Comparison of ENCODE assay signal across 17 cellular contexts in genomic region chr19:55376381-55376933, GRCh38. TPM values are rescaled to one million over a fixed set of nuclear protein-coding genes. Genes with fewer than 3 reads are reported as not detected.
A peak's percentile ranks its signal among the peaks of the same experiment; 100 is the strongest.
DNase-seq lines count a peak whose midpoint lies in the region; ATAC-seq and TF ChIP-seq lines count a peak whose summit lies in the region.
"Had no signal": no experiment of that assay in that cellular context is flagged by ENCODE, and none has a peak within 500 bp of the region (broad histone marks: within the 10 kb centered on the region; RNA-seq: fewer than 3 reads in every experiment).

TSS of gene TMEM190 (plus strand) at chr19:55376826. CDS start at chr19:55376854, 28 bp downstream.

- H3K9me3 ChIP-seq in H9 (ENCODE audit: control insufficient read depth, low read depth, low read length) (no peaks in the 10 kb centered on the region), PC-3 (ENCODE audit: low read length) (no peaks in the 10 kb centered on the region), hepatocyte (ENCODE audit: low read depth) (no peaks in the 10 kb centered on the region), neuronal stem cell (replicated peaks in 1 of 2; ENCODE audit: control insufficient read depth in 2 of 2, insufficient read depth in 1 of 2, low read depth in 1 of 2, low read length in 2 of 2) (no peaks in the 10 kb centered on the region)
- H3K9me3 ChIP-seq: ascending aorta had no signal

- DNase-seq in H9 (peak; percentile 71), PC-3 (no peak), hepatocyte (ENCODE audit: low spot score) (no peak), neuronal stem cell (ENCODE audit: low spot score) (no peak), globus pallidus (ENCODE audit: low spot score) (no peak)
- DNase-seq: activated CD4-positive, alpha-beta memory T cell treated with anti-CD3 and anti-CD28 coated beads for 36 hours; dermis blood vessel endothelial cell; GOT3; kidney glomerular epithelial cell; NCI-H1048; NCI-H446; stimulated activated naive CD8-positive, alpha-beta T cell treated with anti-CD3 and anti-CD28 coated beads, Interleukin-15, amount 100 ng/mL, for 72 hours had no signal

- H3K4ac ChIP-seq in H9 (ENCODE audit: low read depth, low read length) (no peak within 1 kb of the TSS), neuronal stem cell (ENCODE audit: low read length) (peak within 1 kb of the TSS; percentile 95)

- H3K23ac ChIP-seq in H9 (ENCODE audit: insufficient read length, low read depth, low read length) (no peak within 1 kb of the TSS), neuronal stem cell (ENCODE audit: low read depth, low read length, poor library complexity) (peak within 1 kb of the TSS; percentile 80)

- H2BK15ac ChIP-seq in H9 (ENCODE audit: low read depth, low read length) (no peak within 1 kb of the TSS), neuronal stem cell (ENCODE audit: low read length) (peak within 1 kb of the TSS; percentile 89)

- H3K4me1 ChIP-seq in H9 (ENCODE audit: insufficient read depth, low read length) (no peaks in the 10 kb centered on the region; the same call in 1 of the 2 replicates), PC-3 (ENCODE audit: insufficient read depth, low read length) (peaks cover 30% of the 10 kb centered on the region), hepatocyte (ENCODE audit: insufficient read depth) (peaks cover 31% of the 10 kb centered on the region), neuronal stem cell (ENCODE audit: control insufficient read depth in 2 of 2, insufficient read depth in 1 of 2, low read depth in 1 of 2, low read length in 2 of 2) (peaks cover 36 to 43% of the 10 kb centered on the region in 2 donors)
- H3K4me1 ChIP-seq: ascending aorta had no signal

- H3K18ac ChIP-seq in H9 (ENCODE audit: insufficient read length, low read depth, low read length) (peak within 1 kb of the TSS; percentile 84), neuronal stem cell (ENCODE audit: low read length) (peak within 1 kb of the TSS; percentile 98)

- no peaks in the 10 kb centered on the region for H3K9me3 Mint-ChIP-seq in H9
- H3K9me3 Mint-ChIP-seq: activated CD4-positive, alpha-beta memory T cell treated with anti-CD3 and anti-CD28 coated beads for 36 hours; stimulated activated naive CD8-positive, alpha-beta T cell treated with anti-CD3 and anti-CD28 coated beads, Interleukin-15, amount 100 ng/mL, for 72 hours had no signal

- H3K14ac ChIP-seq in H9 (ENCODE audit: insufficient read depth, low read length) (peak within 1 kb of the TSS; percentile 75), neuronal stem cell (ENCODE audit: low read length) (peak within 1 kb of the TSS; percentile 96)

- H2BK20ac ChIP-seq in H9 (ENCODE audit: low read depth, low read length, poor library complexity, severe bottlenecking), result no peak within 1 kb of the TSS

- no CpG with 5 or more reads among the region's 18 CpGs for WGBS in H9 (ENCODE audit: extremely low coverage, insufficient read length, low lambda C conversion rate)
- WGBS in hepatocyte (ENCODE audit: low lambda C conversion rate, missing lambda C conversion rate), result 52% methylated on average over 18 of the region's 18 CpGs
- WGBS in neuronal stem cell (ENCODE audit: extremely low coverage in 2 of 2, insufficient read length in 2 of 2, insufficient replicate concordance in 1 of 2), 2 donors, result no CpG with 5 or more reads among the region's 18 CpGs

- no peak within 1 kb of the TSS for H3K9ac ChIP-seq in H9 (ENCODE audit: extremely low read depth, insufficient read length, low read length)
- H3K9ac ChIP-seq in PC-3 (ENCODE audit: low read length), result no peak within 1 kb of the TSS
- H3K9ac ChIP-seq in neuronal stem cell (ENCODE audit: low read depth, low read length, poor library complexity), result peak within 1 kb of the TSS; percentile 90

- POLR2A ChIA-PET in PC-3 (lab: Charles Lee; ENCODE audit: unreplicated experiment), result interaction anchor here (0.7 kb wide), 1 partner anchor 1185 kb away, joined by 25 read pairs; no protein-coding TSS in a partner anchor

- H2AFZ ChIP-seq in H9 (ENCODE audit: low read length), result no peak within 1 kb of the TSS
- H2AFZ ChIP-seq in PC-3 (ENCODE audit: low read length), result no peak within 1 kb of the TSS
- no peak within 1 kb of the TSS for H2AFZ ChIP-seq in hepatocyte
- peak within 1 kb of the TSS; percentile 64 for H2AFZ ChIP-seq in neuronal stem cell (ENCODE audit: low read length)

- no peak within 1 kb of the TSS for H4K91ac ChIP-seq in H9 (ENCODE audit: insufficient read length, low read depth, low read length)
- peak within 1 kb of the TSS; percentile 43 for H4K91ac ChIP-seq in neuronal stem cell (ENCODE audit: low read depth, low read length, poor library complexity)

- peak within 1 kb of the TSS; percentile 50 for H3K4me2 ChIP-seq in H9 (ENCODE audit: insufficient read depth, insufficient read length, low read length)
- no peak within 1 kb of the TSS for H3K4me2 ChIP-seq in PC-3 (ENCODE audit: low read length)
- peak within 1 kb of the TSS; percentile 59 for H3K4me2 ChIP-seq in hepatocyte
- peak within 1 kb of the TSS; percentile 37 for H3K4me2 ChIP-seq in neuronal stem cell (ENCODE audit: insufficient read depth, low read length, poor library complexity, severe bottlenecking)

- no peak within 1 kb of the TSS for H3K56ac ChIP-seq in H9 (ENCODE audit: insufficient read length, low read depth, low read length)

- H4K20me1 ChIP-seq in H9 (ENCODE audit: control insufficient read depth, insufficient read depth, insufficient read length), result no peaks in the 10 kb centered on the region
- no peaks in the 10 kb centered on the region for H4K20me1 ChIP-seq in PC-3 (ENCODE audit: low read length)
- H4K20me1 ChIP-seq in hepatocyte (ENCODE audit: insufficient read depth, poor library complexity, severe bottlenecking), result no peaks in the 10 kb centered on the region

- peak within 1 kb of the TSS in 2 of 3 experiments; percentile 82 to 90; a peak in 4 of 7 replicates for H3K27ac Mint-ChIP-seq in H9
- H3K27ac Mint-ChIP-seq: activated CD4-positive, alpha-beta memory T cell treated with anti-CD3 and anti-CD28 coated beads for 36 hours; stimulated activated naive CD8-positive, alpha-beta T cell treated with anti-CD3 and anti-CD28 coated beads, Interleukin-15, amount 100 ng/mL, for 72 hours had no signal

- BruUV-seq in PC-3 (replicated peaks; lab: Mats Ljungman, UMichigan), result no TSS peak

- H3F3A ChIP-seq in PC-3 (ENCODE audit: low read length, unreplicated experiment), result no peaks in the 10 kb centered on the region

- H2BK12ac ChIP-seq in H9 (ENCODE audit: insufficient read length, low read depth, low read length) (no peak within 1 kb of the TSS), neuronal stem cell (ENCODE audit: low read length) (peak within 1 kb of the TSS; percentile 30)

- H3K36me3 ChIP-seq in PC-3 (ENCODE audit: low read depth, low read length) (no peaks in the 10 kb centered on the region), hepatocyte (replicated peaks; ENCODE audit: insufficient read depth, low read depth) (no peaks in the 10 kb centered on the region), neuronal stem cell (replicated peaks in 1 of 2; ENCODE audit: control insufficient read depth in 2 of 2, insufficient read depth in 2 of 2, low read length in 2 of 2) (no peaks in the 10 kb centered on the region)
- H3K36me3 ChIP-seq: ascending aorta had no signal

- H3K36me3 Mint-ChIP-seq in H9 (ENCODE audit: insufficient read depth in 1 of 3, low read depth in 3 of 3), result peaks cover 0 to 4% (median 1%) of the 10 kb centered on the region in 3 experiments; a peak in 4 of 7 replicates
- H3K36me3 Mint-ChIP-seq: activated CD4-positive, alpha-beta memory T cell treated with anti-CD3 and anti-CD28 coated beads for 36 hours had no signal

- TF ChIP-seq CTCF in H9 (conservative IDR thresholded peaks at IDR 0.05) (no peak), PC-3 (conservative IDR thresholded peaks at IDR 0.05; ENCODE audit: low read depth, low read length) (no peak), hepatocyte (IDR thresholded peaks at IDR 0.05; ENCODE audit: poor library complexity) (no peak)

- no peaks in the 10 kb centered on the region; the same call in 1 of the 2 replicates for H3K27me3 ChIP-seq in H9 (ENCODE audit: insufficient read depth, low read length)
- H3K27me3 ChIP-seq in PC-3 (ENCODE audit: low read length), result no peaks in the 10 kb centered on the region
- H3K27me3 ChIP-seq in hepatocyte, result peaks cover 23% of the 10 kb centered on the region
- H3K27me3 ChIP-seq in neuronal stem cell (ENCODE audit: control insufficient read depth in 3 of 3, insufficient read depth in 3 of 3, low read depth in 1 of 3, low read length in 3 of 3), result peaks cover 3 to 22% (median 6%) of the 10 kb centered on the region in 3 experiments

- no peak within 1 kb of the TSS for H3T11ph ChIP-seq in H9 (ENCODE audit: low read length)

- H3K9me2 ChIP-seq in PC-3 (replicated peaks; ENCODE audit: low read length), result no peaks in the 10 kb centered on the region
- H3K9me2 ChIP-seq in hepatocyte (replicated peaks; ENCODE audit: insufficient read depth), result no peaks in the 10 kb centered on the region

- H3K4me3 ChIP-seq in PC-3 (ENCODE audit: low read length) (no peak within 1 kb of the TSS), hepatocyte (no peak within 1 kb of the TSS), neuronal stem cell (ENCODE audit: low read length in 2 of 2) (peak within 1 kb of the TSS in 1 of 2 donors; percentile 50)
- H3K4me3 ChIP-seq: ascending aorta had no signal

- no peak within 1 kb of the TSS for H4K5ac ChIP-seq in H9 (ENCODE audit: insufficient read length, low read depth, low read length)

- H3K4me3 Mint-ChIP-seq in H9, result peak within 1 kb of the TSS; percentile 61 to 62
- H3K4me3 Mint-ChIP-seq: activated CD4-positive, alpha-beta memory T cell treated with anti-CD3 and anti-CD28 coated beads for 36 hours; stimulated activated naive CD8-positive, alpha-beta T cell treated with anti-CD3 and anti-CD28 coated beads, Interleukin-15, amount 100 ng/mL, for 72 hours had no signal

- H3K27ac ChIP-seq in H9 (ENCODE audit: insufficient read length, low read depth, low read length) (no peak within 1 kb of the TSS), PC-3 (ENCODE audit: low read length) (no peak within 1 kb of the TSS), hepatocyte (no peak within 1 kb of the TSS), neuronal stem cell (replicated peaks; ENCODE audit: low read length) (no peak within 1 kb of the TSS)
- H3K27ac ChIP-seq: ascending aorta, C4-2B had no signal

- intact Hi-C loops in PC-3 (cut with micrococcal nuclease), result no loop called here

- no peak within 1 kb of the TSS for H2BK120ac ChIP-seq in H9 (ENCODE audit: low read depth, low read length, poor library complexity, severe bottlenecking)
- peak within 1 kb of the TSS; percentile 91 for H2BK120ac ChIP-seq in neuronal stem cell (ENCODE audit: low read depth, low read length)

- peaks cover 38 to 54% of the 10 kb centered on the region in 2 experiments for H3K4me1 Mint-ChIP-seq in H9

- CTCF ChIA-PET in PC-3 (lab: Charles Lee), result no interaction called here

- no peaks in the 10 kb centered on the region for H3K79me1 ChIP-seq in H9 (ENCODE audit: insufficient read depth, low read depth, low read length, poor library complexity, severe bottlenecking)
- H3K79me1 ChIP-seq in neuronal stem cell (ENCODE audit: low read depth, low read length), result no peaks in the 10 kb centered on the region

- H3K27me3 Mint-ChIP-seq in H9 (ENCODE audit: low read depth), result peaks cover 69% of the 10 kb centered on the region

- no peak within 1 kb of the TSS for H2BK5ac ChIP-seq in H9 (ENCODE audit: insufficient read length, low read length)
- H2BK5ac ChIP-seq in neuronal stem cell (ENCODE audit: low read length), result peak within 1 kb of the TSS; percentile 87

- no peak within 1 kb of the TSS for H2AK5ac ChIP-seq in H9 (ENCODE audit: insufficient read length, low read length)
- H2AK5ac ChIP-seq in neuronal stem cell (ENCODE audit: low read depth, low read length), result peak within 1 kb of the TSS; percentile 97

- H3K79me2 ChIP-seq in H9 (ENCODE audit: insufficient read depth, low read length) (no peaks in the 10 kb centered on the region), PC-3 (ENCODE audit: low read length) (peaks cover 2% of the 10 kb centered on the region), hepatocyte (no peaks in the 10 kb centered on the region)

- ATAC-seq in PC-3, result peak; percentile 10; the same call in 1 of the 2 replicates
- no peak for ATAC-seq in HG02852 (IDR thresholded peaks at IDR 0.05; ENCODE audit: unreplicated experiment)
- no peak for ATAC-seq in HG03442 (IDR thresholded peaks at IDR 0.05; ENCODE audit: unreplicated experiment)
- ATAC-seq: stimulated activated naive CD8-positive, alpha-beta T cell treated with anti-CD3 and anti-CD28 coated beads, Interleukin-15, amount 100 ng/mL, for 72 hours had no signal

- H3K23me2 ChIP-seq in H9 (ENCODE audit: insufficient read length, low read depth, low read length, poor library complexity, severe bottlenecking), result peaks cover 7% of the 10 kb centered on the region

- no peak within 1 kb of the TSS for H4K8ac ChIP-seq in H9 (replicated peaks; ENCODE audit: insufficient read length, low read depth, low read length)
- peak within 1 kb of the TSS; percentile 100 for H4K8ac ChIP-seq in neuronal stem cell (ENCODE audit: low read depth, low read length)

RNA-seq across cellular contexts. Expression of gene TMEM190, which starts in this region (rescaled TPM):
- 1.5 and 1.6 TPM in 2 replicates for total RNA-seq in H9 (2021)
- not detected in 2 replicates for total RNA-seq in PC-3 (2014; rRNA removed)
- not detected in 2 replicates for total RNA-seq in hepatocyte
- 6.6 and 13.0 TPM in 2 replicates for polyA plus RNA-seq in hepatocyte
- 0.85 TPM for polyA plus RNA-seq in neuronal stem cell (2013, experiment 1 of 2)
- polyA plus RNA-seq in neuronal stem cell (2013, experiment 2 of 2), result 0.46 TPM
- total RNA-seq: activated CD4-positive, alpha-beta memory T cell treated with anti-CD3 and anti-CD28 coated beads for 36 hours; ascending aorta; dermis blood vessel endothelial cell; skeletal muscle tissue had no signal

Comparison
In these comparisons a context has a peak if more than half of its experiments do, and no peak if none do; other contexts are left out.
1. Peak in ATAC-seq in PC-3; RNA of the gene not detected or under 1 TPM.